ENCODE assay signal across 1 cellular context in the genomic region with DNA sequence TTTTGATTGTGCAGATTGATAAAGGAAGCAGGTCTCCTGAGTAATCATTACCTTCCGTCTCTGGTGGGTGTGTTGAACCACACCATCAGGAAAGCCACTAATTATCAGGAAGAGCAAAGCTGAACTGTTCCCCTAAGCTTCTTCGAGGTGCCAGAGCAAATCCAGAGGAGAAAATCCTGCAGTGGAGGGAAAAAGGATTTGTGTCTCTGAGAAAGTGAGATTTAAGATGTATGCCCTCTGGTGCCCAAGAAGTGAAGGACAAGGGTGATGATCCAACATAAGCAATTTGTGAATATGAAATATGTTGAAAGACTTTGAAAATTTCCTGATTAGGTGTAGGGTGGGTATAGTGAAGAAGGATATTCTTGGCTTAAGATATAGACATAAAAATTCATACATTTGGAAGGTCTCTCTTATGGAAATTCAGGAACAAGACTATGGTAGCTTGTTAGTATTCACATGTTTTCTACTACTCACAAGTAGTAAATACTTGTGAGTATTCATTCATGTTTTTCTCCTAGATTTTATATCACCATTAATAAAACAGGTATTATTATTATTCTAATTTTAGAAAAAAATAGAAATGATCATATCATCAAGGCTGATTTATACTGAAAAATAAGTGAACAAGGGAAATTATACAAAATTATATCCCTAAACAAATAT.
TF ChIP-seq lines count a peak whose summit lies in the region.

No MANE protein-coding gene starts in this region.

TF ChIP-seq in IMR-90, 13 proteins besides CTCF, POLR2A, EP300 and RAD21:
- TF ChIP-seq CHD1 (IDR thresholded peaks at IDR 0.05; ENCODE audit: low read depth, low read length) (no peak), MAZ (IDR thresholded peaks at IDR 0.05; ENCODE audit: borderline replicate concordance, low read depth, low read length) (no peak), BHLHE40 (IDR thresholded peaks at IDR 0.05; ENCODE audit: low read depth, low read length) (no peak), SMC3 (IDR thresholded peaks at IDR 0.05; ENCODE audit: low read depth, low read length) (peak; percentile 96)
